24 cellular contexts compared by ENCODE assay signal in genomic region chr4:160492181-160492580, GRCh38.
"Had no signal": no experiment of that assay in that cellular context is flagged by ENCODE, and none has a peak within 500 bp of the region (broad histone marks: within the 10 kb centered on the region; RNA-seq: fewer than 3 reads in every experiment).

No MANE protein-coding gene starts in this region.

- H3K27me3 Mint-ChIP-seq: dendritic cell treated with granulocyte-macrophage colony-stimulating factor and Interleukin-4, amounts not matched to agents 40 ng/mL and 50 ng/mL, for 4 days; effector memory CD8-positive, alpha-beta T cell had no signal

- H3K4me1 ChIP-seq: colonic mucosa, esophagus muscularis mucosa, esophagus squamous epithelium, foreskin keratinocyte, gastrocnemius medialis, gastroesophageal sphincter, heart right ventricle had no signal

- H3K9me3 ChIP-seq: colonic mucosa, esophagus muscularis mucosa, esophagus squamous epithelium, gastrocnemius medialis, gastroesophageal sphincter had no signal

- H3K36me3 ChIP-seq: colonic mucosa, esophagus muscularis mucosa, esophagus squamous epithelium, gastrocnemius medialis, gastroesophageal sphincter, heart left ventricle, heart right ventricle had no signal

- H3K4me3 ChIP-seq: colonic mucosa, coronary artery, dorsolateral prefrontal cortex, esophagus muscularis mucosa, esophagus squamous epithelium, gastrocnemius medialis, gastroesophageal sphincter, heart left ventricle, heart right ventricle, hepatocyte had no signal

- H3K4me3 Mint-ChIP-seq: dendritic cell treated with granulocyte-macrophage colony-stimulating factor and Interleukin-4, amounts not matched to agents 40 ng/mL and 50 ng/mL, for 4 days; effector memory CD8-positive, alpha-beta T cell had no signal

- H3K27ac ChIP-seq: colonic mucosa, coronary artery, dorsolateral prefrontal cortex, epithelial cell of prostate, esophagus muscularis mucosa, esophagus squamous epithelium, foreskin keratinocyte, gastrocnemius medialis, gastroesophageal sphincter, heart left ventricle, heart right ventricle, hepatocyte had no signal

- H3K27ac Mint-ChIP-seq: dendritic cell treated with granulocyte-macrophage colony-stimulating factor and Interleukin-4, amounts not matched to agents 40 ng/mL and 50 ng/mL, for 4 days; effector memory CD8-positive, alpha-beta T cell had no signal

- H3K27me3 ChIP-seq: colonic mucosa, dorsolateral prefrontal cortex, esophagus muscularis mucosa, esophagus squamous epithelium, foreskin keratinocyte, gastrocnemius medialis, gastroesophageal sphincter, heart left ventricle, heart right ventricle, hepatocyte had no signal

- DNase-seq: colonic mucosa; cortex of kidney; dermis blood vessel endothelial cell; dorsolateral prefrontal cortex; effector CD4-positive, alpha-beta T cell; effector CD8-positive, alpha-beta T cell; effector memory CD4-positive, alpha-beta T cell; effector memory CD8-positive, alpha-beta T cell; erythroblast; esophagus squamous epithelium; foreskin fibroblast; foreskin keratinocyte; foreskin melanocyte; gastrocnemius medialis; glutamatergic neuron; head of caudate nucleus; heart left ventricle; heart right ventricle had no signal
